Comparison of ENCODE assay signal across 14 cellular contexts in genomic region chr12:7872565-7873304, GRCh38. TPM values are rescaled to one million over a fixed set of nuclear protein-coding genes. Genes with fewer than 3 reads are reported as not detected.
DNase-seq lines count a peak whose midpoint lies in the region; ATAC-seq and TF ChIP-seq lines count a peak whose summit lies in the region.
"Had no signal": no experiment of that assay in that cellular context is flagged by ENCODE, and none has a peak within 500 bp of the region (broad histone marks: within the 10 kb centered on the region; RNA-seq: fewer than 3 reads in every experiment).

SLC2A14 (minus strand) TSS chr12:7872915; CDS start chr12:7869880, 3,035 bp downstream.

- no peaks in the 10 kb centered on the region for H3K36me3 ChIP-seq in IMR-90 (ENCODE audit: control insufficient read depth, insufficient read depth, low read length)
- H3K36me3 ChIP-seq in fibroblast of lung (ENCODE audit: control insufficient read depth, insufficient read depth, low read length) = no peaks in the 10 kb centered on the region
- H3K36me3 ChIP-seq in trophoblast cell (ENCODE audit: control insufficient read depth in 1 of 2, insufficient read depth in 2 of 2, low read length in 2 of 2) = peaks cover 0 to 2% of the 10 kb centered on the region in 2 experiments
- no peaks in the 10 kb centered on the region for H3K36me3 ChIP-seq in colonic mucosa

- CTCF ChIA-PET in IMR-90 (lab: Yijun Ruan, JAX) = no interaction called here

- H4K20me1 ChIP-seq in IMR-90 (ENCODE audit: insufficient read depth, low read length) (no peaks in the 10 kb centered on the region), fibroblast of lung (ENCODE audit: control insufficient read depth, extremely low read depth, insufficient read depth, low read length) (no peaks in the 10 kb centered on the region)

- 20% methylated on average over 48 of the region's 63 CpGs; no CpG with 5 or more reads in 1 of the 2 experiments for WGBS in IMR-90 (ENCODE audit: extremely low coverage in 2 of 2, insufficient read length in 1 of 2), 2 experiments
- WGBS in trophoblast cell (ENCODE audit: extremely low coverage, insufficient coverage, insufficient read length) = no CpG with 5 or more reads among the region's 63 CpGs

- no peaks in the 10 kb centered on the region for H3K9me1 ChIP-seq in IMR-90 (ENCODE audit: insufficient read depth, low read length)

- no peaks in the 10 kb centered on the region for H3K79me2 ChIP-seq in fibroblast of lung (ENCODE audit: control insufficient read depth, insufficient read depth, low read length)
- H3K79me2 ChIP-seq in trophoblast cell (ENCODE audit: control insufficient read depth, insufficient read depth, low read length, poor library complexity) = no peaks in the 10 kb centered on the region

- no peak within 1 kb of the TSS for H2BK12ac ChIP-seq in trophoblast cell (ENCODE audit: low read length)

- no peak within 1 kb of the TSS for H4K12ac ChIP-seq in trophoblast cell (ENCODE audit: low read depth, low read length)

- in situ Hi-C loops in IMR-90 (cut with MboI; ENCODE audit: low sequenced_read_pairs) = no loop called here

- H4K8ac ChIP-seq in IMR-90 (ENCODE audit: low read depth in 2 of 2, low read length in 2 of 2) (no peak within 1 kb of the TSS), trophoblast cell (ENCODE audit: low read depth, low read length) (no peak within 1 kb of the TSS)

- dilution Hi-C loops in IMR-90 (cut with HindIII; ENCODE audit: low sequenced_read_pairs, unreplicated experiment) = no loop called here

- H2AFZ ChIP-seq in IMR-90 (replicated peaks; ENCODE audit: low read length, poor library complexity) (peak within 1 kb of the TSS; percentile 51), fibroblast of lung (ENCODE audit: low read length) (no peak within 1 kb of the TSS), trophoblast cell (ENCODE audit: insufficient read depth, low read length, poor library complexity) (no peak within 1 kb of the TSS)

- H3K56ac ChIP-seq in IMR-90 (ENCODE audit: extremely low read depth, insufficient read depth, low read length) = no peak within 1 kb of the TSS

- H2BK20ac ChIP-seq in IMR-90 (ENCODE audit: low read depth, low read length) = no peak within 1 kb of the TSS

- H3K4me1 ChIP-seq in IMR-90 (ENCODE audit: control insufficient read depth, insufficient read depth, low read length) = no peaks in the 10 kb centered on the region
- no peaks in the 10 kb centered on the region for H3K4me1 ChIP-seq in fibroblast of lung (ENCODE audit: control insufficient read depth, extremely low read depth, insufficient read depth, low read length)
- H3K4me1 ChIP-seq in trophoblast cell (ENCODE audit: control insufficient read depth in 1 of 2, insufficient read depth in 2 of 2, low read length in 2 of 2) = no peaks in the 10 kb centered on the region
- H3K4me1 ChIP-seq in colonic mucosa = no peaks in the 10 kb centered on the region

- no peak within 1 kb of the TSS for H2BK5ac ChIP-seq in IMR-90 (ENCODE audit: low read depth, low read length, poor library complexity, severe bottlenecking)
- H2BK5ac ChIP-seq in trophoblast cell (ENCODE audit: low read depth, low read length, poor library complexity) = no peak within 1 kb of the TSS

- no TSS peak for BruUV-seq in IMR-90 (replicated peaks; lab: Mats Ljungman, UMichigan)

- TF ChIP-seq POLR2A in IMR-90 (IDR thresholded peaks at IDR 0.05; ENCODE audit: low read depth, low read length) = no peak

- no peak within 1 kb of the TSS for H3K9ac ChIP-seq in IMR-90 (ENCODE audit: low read depth, low read length)
- H3K9ac ChIP-seq in fibroblast of lung (ENCODE audit: insufficient read depth, low read length) = no peak within 1 kb of the TSS
- H3K9ac ChIP-seq in trophoblast cell (ENCODE audit: low read length) = no peak within 1 kb of the TSS
- H3K9ac ChIP-seq in colonic mucosa (ENCODE audit: low read depth in 2 of 2, low read length in 2 of 2) = no peak within 1 kb of the TSS

- POLR2A ChIA-PET in IMR-90 (lab: Charles Lee; ENCODE audit: unreplicated experiment) = no interaction called here

- no peak within 1 kb of the TSS for H4K5ac ChIP-seq in IMR-90 (ENCODE audit: low read depth, low read length)

- no peak within 1 kb of the TSS for H2AK5ac ChIP-seq in IMR-90 (ENCODE audit: low read depth, low read length)
- no peak within 1 kb of the TSS for H2AK5ac ChIP-seq in trophoblast cell (ENCODE audit: low read length)

- DNase-seq in CMK (ENCODE audit: low read depth) (peak; percentile 58), IMR-90 (no peak), fibroblast of lung (ENCODE audit: low read depth in 2 of 2) (peak in 1 of 2 donors; percentile 3), trophoblast cell (no peak), colonic mucosa (no peak), SIG-M5 treated with dmso at 0.1 percent for 504 hours (lab: John Stamatoyannopoulos, UW; ENCODE audit: unreplicated experiment) (no peak)
- DNase-seq: activated CD4-positive, CD25-positive, alpha-beta regulatory T cell; anterior cingulate cortex; CD8-positive, alpha-beta memory T cell; mucosa of descending colon; NCI-H1092 treated with DMSO at 0.1 percent for 48 hours; stimulated activated CD4-positive, alpha-beta T cell treated with anti-CD3 and anti-CD28 coated beads, Interleukin-4, amount 100 ng/mL, for 4 hours; stimulated activated naive CD8-positive, alpha-beta T cell treated with anti-CD3 and anti-CD28 coated beads, Interleukin-15, Interleukin-2, amounts not matched to agents 100 U/mL and 50 U/mL, for 24 hours had no signal

- H3K18ac ChIP-seq in IMR-90 (ENCODE audit: low read depth, low read length) (no peak within 1 kb of the TSS), trophoblast cell (ENCODE audit: low read length) (no peak within 1 kb of the TSS)

- no peak for TF ChIP-seq RAD21 in IMR-90 (IDR thresholded peaks at IDR 0.05; ENCODE audit: low read length)

- H3K23ac ChIP-seq in IMR-90 (ENCODE audit: low read depth, low read length) (no peak within 1 kb of the TSS), trophoblast cell (ENCODE audit: low read length) (no peak within 1 kb of the TSS)

- H3K4me2 ChIP-seq in IMR-90 (ENCODE audit: low read depth, low read length) (no peak within 1 kb of the TSS; the same call in 1 of the 2 replicates), fibroblast of lung (ENCODE audit: extremely low read depth, insufficient read depth, low read length) (peak within 1 kb of the TSS; percentile 66), trophoblast cell (ENCODE audit: low read length) (no peak within 1 kb of the TSS)

- H3K4me3 ChIP-seq in IMR-90 (ENCODE audit: insufficient read depth, low read depth, low read length) (no peak within 1 kb of the TSS), fibroblast of lung (replicated peaks in 1 of 4; ENCODE audit: control extremely low read depth in 1 of 4, insufficient read depth in 1 of 4, low read depth in 3 of 4, low read length in 4 of 4) (peak within 1 kb of the TSS in 3 of 4 experiments; percentile 6 to 46 (median 29)), trophoblast cell (ENCODE audit: low read depth, low read length) (no peak within 1 kb of the TSS), colonic mucosa (no peak within 1 kb of the TSS)
- H3K4me3 ChIP-seq: mucosa of descending colon had no signal

- H3K79me1 ChIP-seq in IMR-90 (ENCODE audit: low read depth in 1 of 2, low read length in 2 of 2) (no peaks in the 10 kb centered on the region), trophoblast cell (ENCODE audit: low read length) (no peaks in the 10 kb centered on the region)

- no peak within 1 kb of the TSS for H2AK9ac ChIP-seq in IMR-90 (replicated peaks; ENCODE audit: low read depth, low read length, poor library complexity)

- intact Hi-C loops in IMR-90 (cut with micrococcal nuclease) (no loop called here), colonic mucosa (cut with DNase I) (no loop called here)

- H4K91ac ChIP-seq in IMR-90 (ENCODE audit: insufficient read depth, low read depth, low read length) (no peak within 1 kb of the TSS), trophoblast cell (ENCODE audit: low read depth, low read length) (peak within 1 kb of the TSS; percentile 1)

- H3K27ac ChIP-seq in IMR-90 (ENCODE audit: insufficient read depth, low read length) (no peak within 1 kb of the TSS), fibroblast of lung (ENCODE audit: insufficient read depth, low read length) (no peak within 1 kb of the TSS), trophoblast cell (ENCODE audit: low read depth, low read length) (no peak within 1 kb of the TSS), colonic mucosa (no peak within 1 kb of the TSS)

- TF ChIP-seq CTCF in IMR-90 (conservative IDR thresholded peaks at IDR 0.05; ENCODE audit: low read depth, low read length) (no peak), fibroblast of lung (conservative IDR thresholded peaks at IDR 0.05 in 1 of 2, IDR thresholded peaks at IDR 0.05 in 1 of 2; ENCODE audit: low read depth in 1 of 2, low read length in 2 of 2) (peak in 1 of 2 donors; percentile 2), colonic mucosa (IDR thresholded peaks at IDR 0.05) (no peak)

- no peak; the same call in 1 of the 2 replicates for ATAC-seq in IMR-90 (ENCODE audit: low read depth)
- ATAC-seq in GM21390 (IDR thresholded peaks at IDR 0.05; ENCODE audit: unreplicated experiment) = no peak
- ATAC-seq: mucosa of descending colon; stimulated activated naive CD8-positive, alpha-beta T cell treated with anti-CD3 and anti-CD28 coated beads, Interleukin-15, Interleukin-2, amounts not matched to agents 100 U/mL and 50 U/mL, for 24 hours had no signal

- H2BK120ac ChIP-seq in IMR-90 (ENCODE audit: low read depth, low read length) (no peak within 1 kb of the TSS), trophoblast cell (ENCODE audit: insufficient read depth, low read length, poor library complexity) (peak within 1 kb of the TSS; percentile 21)

- H3K9me3 ChIP-seq in IMR-90 (ENCODE audit: control insufficient read depth, insufficient read depth, low read length) (no peaks in the 10 kb centered on the region), fibroblast of lung (ENCODE audit: control insufficient read depth, insufficient read depth, low read depth, low read length) (no peaks in the 10 kb centered on the region), trophoblast cell (ENCODE audit: insufficient read depth, low read depth, low read length) (no peaks in the 10 kb centered on the region), colonic mucosa (no peaks in the 10 kb centered on the region)
- H3K9me3 ChIP-seq: mucosa of descending colon had no signal

- no peak within 1 kb of the TSS for H2BK15ac ChIP-seq in IMR-90 (ENCODE audit: low read depth, low read length)

- H3K27me3 ChIP-seq in IMR-90 (ENCODE audit: control insufficient read depth, insufficient read depth, low read length) = peaks cover 31% of the 10 kb centered on the region
- no peaks in the 10 kb centered on the region for H3K27me3 ChIP-seq in fibroblast of lung (ENCODE audit: control insufficient read depth, insufficient read depth, low read length)
- no peaks in the 10 kb centered on the region for H3K27me3 ChIP-seq in trophoblast cell (ENCODE audit: insufficient read depth, low read length)
- peaks cover 7% of the 10 kb centered on the region for H3K27me3 ChIP-seq in colonic mucosa

- H3K14ac ChIP-seq in IMR-90 (replicated peaks; ENCODE audit: low read depth, low read length) (no peak within 1 kb of the TSS), trophoblast cell (ENCODE audit: low read length) (no peak within 1 kb of the TSS)

- no peak within 1 kb of the TSS for H3K4ac ChIP-seq in IMR-90 (ENCODE audit: low read depth, low read length)
- H3K4ac ChIP-seq in trophoblast cell (ENCODE audit: low read depth, low read length) = no peak within 1 kb of the TSS

RNA-seq across cellular contexts. Expression of gene SLC2A14, which starts in this region (rescaled TPM):
- under 0.01 TPM in 1 of 2 replicates, not detected in the other for total RNA-seq in IMR-90 (2012; rRNA removed)
- 0.05 and 0.07 TPM in 2 replicates for polyA plus RNA-seq in IMR-90 (2012; rRNA removed)
- polyA plus RNA-seq in IMR-90 (2012; cell fraction: cytosol; rRNA removed) = 0.05 TPM in 1 of 2 replicates, not detected in the other
- 0.10 and 0.30 TPM in 2 replicates for polyA plus RNA-seq in IMR-90 (2012; cell fraction: nucleus; rRNA removed; ENCODE audit: low replicate concordance)
- under 0.01 and 0.17 TPM in 2 replicates for total RNA-seq in fibroblast of lung
- 0.07 TPM in 2 replicates for polyA plus RNA-seq in fibroblast of lung
- polyA plus RNA-seq in fibroblast of lung (2012) = 0.05 and 0.09 TPM in 2 replicates
- polyA minus RNA-seq in fibroblast of lung (ENCODE audit: low replicate concordance) = not detected in 2 replicates
- 17.6 TPM in 2 replicates for polyA plus RNA-seq in trophoblast cell (2013)
- 1 to 10 TPM in 1 of 2 donors, under 1 TPM in 1; 0.35 to 1.0 TPM for total RNA-seq in colonic mucosa
- polyA plus RNA-seq: CD8-positive, alpha-beta memory T cell had no signal

Comparison
In these comparisons a context has a peak if more than half of its experiments do, and no peak if none do; other contexts are left out.
1. H3K4me3 ChIP-seq: peak in fibroblast of lung (3 of 4); none in IMR-90 (single experiment), trophoblast cell (single experiment) and colonic mucosa (single experiment).